In genomic region chr19:58387338-58388174, GRCh38 we compare ENCODE assay signal across 8 cellular contexts.
A peak's percentile ranks its signal among the peaks of the same experiment; 100 is the strongest.
DNase-seq lines count a peak whose midpoint lies in the region; ATAC-seq, FAIRE-seq and TF ChIP-seq lines count a peak whose summit lies in the region.

No MANE protein-coding gene starts in this region.

- H3K27ac ChIP-seq in BLaER1 (peak overlapping the region; percentile 98), HL-60 (replicated peaks) (peak overlapping the region; percentile 98)

- peaks cover 17% of the 10 kb centered on the region for H3K4me1 Mint-ChIP-seq in memory B cell

- no peaks in the 10 kb centered on the region for H3K27me3 Mint-ChIP-seq in memory B cell

- peaks cover 54% of the 10 kb centered on the region for H4K20me1 ChIP-seq in BLaER1

- in situ Hi-C loops in astrocyte of the cerebellum (cut with HindIII; ENCODE audit: low sequenced_read_pairs) = no loop called here

- H3K9me3 ChIP-seq in BLaER1 = no peaks in the 10 kb centered on the region

- DNase-seq in HL-60 (ENCODE audit: low read depth in 1 of 2, low spot score in 1 of 2) = no peak
- DNase-seq in astrocyte of the cerebellum (ENCODE audit: low read depth) = no peak
- no peak for DNase-seq in memory B cell (ENCODE audit: low spot score in 2 of 2)
- DNase-seq in GM19239 (ENCODE audit: insufficient read length, low spot score) = no peak
- no peak for DNase-seq in EL

- peak overlapping the region; percentile 98 for H3K9ac ChIP-seq in BLaER1

- H3K27me3 ChIP-seq in BLaER1 = no peaks in the 10 kb centered on the region
- H3K27me3 ChIP-seq in HL-60 (ENCODE audit: insufficient read depth, poor library complexity, severe bottlenecking) = no peaks in the 10 kb centered on the region

- H3K36me3 Mint-ChIP-seq in memory B cell = peaks cover 12% of the 10 kb centered on the region

- peaks cover 47% of the 10 kb centered on the region for H3K36me3 ChIP-seq in BLaER1

- FAIRE-seq in GM19239 (lab: Jason Lieb, UNC) = no peak

- no peaks in the 10 kb centered on the region for H3K9me3 Mint-ChIP-seq in memory B cell

- peak overlapping the region; percentile 97 for H3K4me2 ChIP-seq in BLaER1

- H3K4me1 ChIP-seq in BLaER1 = peaks cover 68% of the 10 kb centered on the region

- TF ChIP-seq CTCF in HL-60 (IDR thresholded peaks at IDR 0.05; ENCODE audit: insufficient read depth, low read length) (no peak), astrocyte of the cerebellum (IDR thresholded peaks at IDR 0.05; ENCODE audit: low read depth, low read length, missing control alignments) (no peak)

- H3K4me3 Mint-ChIP-seq in memory B cell = peak overlapping the region; percentile 92

- no peak for ATAC-seq in memory B cell (ENCODE audit: low read depth)
- no peak for ATAC-seq in HG02884 (IDR thresholded peaks at IDR 0.05; ENCODE audit: unreplicated experiment)
- no peak for ATAC-seq in HG03108 (IDR thresholded peaks at IDR 0.05; ENCODE audit: unreplicated experiment)

- peak overlapping the region; percentile 89 for H3K27ac Mint-ChIP-seq in memory B cell

- H3K4me3 ChIP-seq in BLaER1 (peak overlapping the region; percentile 94), HL-60 (replicated peaks; ENCODE audit: insufficient read depth, low read length) (peak overlapping the region; percentile 81), astrocyte of the cerebellum (ENCODE audit: low read depth, low read length) (peak overlapping the region; percentile 88)
